ENCODE assay signal across 1 cellular context in genomic region chr20:52975024-52975732, GRCh38.
TF ChIP-seq lines count a peak whose summit lies in the region.

No MANE protein-coding gene starts in this region.

TF ChIP-seq in GM12878, 131 proteins besides CTCF, POLR2A, EP300 and RAD21 (continued from another document and continues in another):
- no peak for TF ChIP-seq REST (IDR thresholded peaks at IDR 0.05; ENCODE audit: low read depth, low read length)
- no peak for TF ChIP-seq KLF5 (IDR thresholded peaks at IDR 0.05; ENCODE audit: partially characterized antibody)
- peak; percentile 49 for TF ChIP-seq CUX1 (IDR thresholded peaks at IDR 0.05; ENCODE audit: insufficient replicate concordance, low read depth, low read length)
- peak; percentile 22 for TF ChIP-seq MEF2B (IDR thresholded peaks at IDR 0.05; ENCODE audit: partially characterized antibody, poor library complexity, severe bottlenecking)
- no peak for TF ChIP-seq NFIC (IDR thresholded peaks at IDR 0.05; ENCODE audit: low read depth, low read length)
- TF ChIP-seq MEF2A (IDR thresholded peaks at IDR 0.05; ENCODE audit: insufficient read depth, low read depth, low read length), result no peak
- TF ChIP-seq BRCA1 (IDR thresholded peaks at IDR 0.05; ENCODE audit: low read depth, low read length), result no peak
- TF ChIP-seq CBFB (IDR thresholded peaks at IDR 0.05; ENCODE audit: low read depth), result no peak
- no peak for TF ChIP-seq NKRF (conservative IDR thresholded peaks at IDR 0.05)
- TF ChIP-seq DPF2 (IDR thresholded peaks at IDR 0.05), result 0 out of 2 replicates have a peak, but pooled peaks have one; percentile 46
- peak; percentile 26; the same call in 1 of the 2 replicates for TF ChIP-seq RELB (IDR thresholded peaks at IDR 0.05; ENCODE audit: low read depth)
- TF ChIP-seq MLLT1 (IDR thresholded peaks at IDR 0.05), result peak; percentile 42; the same call in 1 of the 2 replicates
- TF ChIP-seq HDAC2 (IDR thresholded peaks at IDR 0.05), result no peak
- TF ChIP-seq SREBF2 (IDR thresholded peaks at IDR 0.05; ENCODE audit: low read length), result no peak
- no peak for TF ChIP-seq CREB1 (IDR thresholded peaks at IDR 0.05; ENCODE audit: low read depth)
- no peak for TF ChIP-seq FOS (IDR thresholded peaks at IDR 0.05; ENCODE audit: borderline replicate concordance, extremely low read depth, insufficient read length)
- TF ChIP-seq ZBTB11 (CRISPR knock-in tag; IDR thresholded peaks at IDR 0.05), result no peak
- no peak for TF ChIP-seq LARP7 (IDR thresholded peaks at IDR 0.05)
- TF ChIP-seq NR2F1 (conservative IDR thresholded peaks at IDR 0.05), result no peak
- TF ChIP-seq IKZF1 (conservative IDR thresholded peaks at IDR 0.05), result 0 out of 2 replicates have a peak, but pooled peaks have one; percentile 39
- TF ChIP-seq TCF3 (IDR thresholded peaks at IDR 0.05; ENCODE audit: borderline replicate concordance, insufficient read depth, low read depth, low read length), result no peak
- peak; percentile 22 to 52; a peak in 3 of 4 replicates for TF ChIP-seq IKZF2 (IDR thresholded peaks at IDR 0.05)
- no peak for TF ChIP-seq SMC3 (IDR thresholded peaks at IDR 0.05; ENCODE audit: borderline replicate concordance, low read length)
- TF ChIP-seq BMI1 (IDR thresholded peaks at IDR 0.05; ENCODE audit: borderline replicate concordance), result peak; percentile 59; the same call in 1 of the 2 replicates
- TF ChIP-seq ZNF687 (IDR thresholded peaks at IDR 0.05), result no peak
- no peak for TF ChIP-seq JUNB (IDR thresholded peaks at IDR 0.05)
- TF ChIP-seq TBL1XR1 (IDR thresholded peaks at IDR 0.05; ENCODE audit: low read depth, low read length), result no peak
- no peak for TF ChIP-seq ZSCAN29 (IDR thresholded peaks at IDR 0.05)
- TF ChIP-seq ATF7 (IDR thresholded peaks at IDR 0.05; ENCODE audit: low read depth), result peak; percentile 75
- 0 out of 2 replicates have a peak, but pooled peaks have one; percentile 32 for TF ChIP-seq FOXK2 (IDR thresholded peaks at IDR 0.05)
- no peak for TF ChIP-seq ATF3 (IDR thresholded peaks at IDR 0.05; ENCODE audit: borderline replicate concordance, extremely low read depth, low read depth, low read length)
- no peak for TF ChIP-seq CBX5 (IDR thresholded peaks at IDR 0.05; ENCODE audit: low read depth)
- no peak for TF ChIP-seq ESRRA (IDR thresholded peaks at IDR 0.05; ENCODE audit: low read length)
- no peak for TF ChIP-seq YY1 (IDR thresholded peaks at IDR 0.05; ENCODE audit: low read depth, low read length)
